8 cellular contexts compared by ENCODE assay signal in genomic region chr12:132327351-132328171, GRCh38. TPM values are rescaled to one million over a fixed set of nuclear protein-coding genes. Genes with fewer than 3 reads are reported as not detected.
DNase-seq lines count a peak whose midpoint lies in the region; ATAC-seq and TF ChIP-seq lines count a peak whose summit lies in the region.

No MANE protein-coding gene starts in this region.

- DNase-seq in 8988T (peak; percentile 78), HS-5 (ENCODE audit: low read depth) (peak; percentile 76), heart right ventricle (no peak), ecto neural progenitor cell (ENCODE audit: low spot score) (no peak)
- peak; percentile 24 for DNase-seq in activated T-helper 9 cell treated with anti-CD3 and anti-CD28 coated beads, Interleukin-2, amount 50 U/mL, for 16 hours (ENCODE audit: low read depth)
- peak; percentile 51 to 65 for DNase-seq in stimulated activated CD4-positive, alpha-beta T cell treated with anti-CD3 and anti-CD28 coated beads, Interleukin-15, amount 100 ng/mL, for 48 hours (ENCODE audit: low read depth in 2 of 2)

- no peak for TF ChIP-seq CTCF in heart right ventricle (IDR thresholded peaks at IDR 0.05)

- peaks cover 0 to 21% (median 5%) of the 10 kb centered on the region in 9 donors for H3K4me1 ChIP-seq in heart right ventricle

- H3K27me3 ChIP-seq in heart right ventricle: peaks cover 12 to 96% (median 94%) of the 10 kb centered on the region in 7 donors

- no peaks in the 10 kb centered on the region for H3K36me3 ChIP-seq in heart right ventricle

- intact Hi-C loops in heart right ventricle (cut with DNase I): no loop called here

- 13 to 24% methylated on average over 32 of the region's 32 CpGs for WGBS in heart right ventricle, 2 donors

- no peak overlapping the region for H3K4me3 ChIP-seq in heart right ventricle

- ATAC-seq in heart right ventricle (peak; percentile 6 to 80 (median 52)), HG03571 (IDR thresholded peaks at IDR 0.05; ENCODE audit: unreplicated experiment) (no peak), GM21390 (IDR thresholded peaks at IDR 0.05; ENCODE audit: unreplicated experiment) (no peak)

- no peaks in the 10 kb centered on the region for H3K9me3 ChIP-seq in heart right ventricle

- H3K27ac ChIP-seq in heart right ventricle: no peak overlapping the region

RNA-seq across cellular contexts. Expression of gene GALNT9, which starts 1.8 kb away (rescaled TPM):
- total RNA-seq in heart right ventricle: under 1 TPM in 1 of 10 donors, not detected in 9; 0.19 TPM
- polyA plus RNA-seq in heart right ventricle: under 1 TPM in 1 of 2 donors, not detected in 1; 0.01 TPM

Comparison
In these comparisons a context has a peak if more than half of its experiments do, and no peak if none do; other contexts are left out.
1. DNase-seq: peak in 8988T (single experiment), HS-5 (single experiment), activated T-helper 9 cell treated with anti-CD3 and anti-CD28 coated beads, Interleukin-2, amount 50 U/mL, for 16 hours (single experiment) and stimulated activated CD4-positive, alpha-beta T cell treated with anti-CD3 and anti-CD28 coated beads, Interleukin-15, amount 100 ng/mL, for 48 hours (2 of 2); none in heart right ventricle (0 of 2) and ecto neural progenitor cell (single experiment).
2. ATAC-seq: peak in heart right ventricle (8 of 8); none in HG03571 (single experiment) and GM21390 (single experiment).